1 cellular context compared by ENCODE assay signal in the genomic region with DNA sequence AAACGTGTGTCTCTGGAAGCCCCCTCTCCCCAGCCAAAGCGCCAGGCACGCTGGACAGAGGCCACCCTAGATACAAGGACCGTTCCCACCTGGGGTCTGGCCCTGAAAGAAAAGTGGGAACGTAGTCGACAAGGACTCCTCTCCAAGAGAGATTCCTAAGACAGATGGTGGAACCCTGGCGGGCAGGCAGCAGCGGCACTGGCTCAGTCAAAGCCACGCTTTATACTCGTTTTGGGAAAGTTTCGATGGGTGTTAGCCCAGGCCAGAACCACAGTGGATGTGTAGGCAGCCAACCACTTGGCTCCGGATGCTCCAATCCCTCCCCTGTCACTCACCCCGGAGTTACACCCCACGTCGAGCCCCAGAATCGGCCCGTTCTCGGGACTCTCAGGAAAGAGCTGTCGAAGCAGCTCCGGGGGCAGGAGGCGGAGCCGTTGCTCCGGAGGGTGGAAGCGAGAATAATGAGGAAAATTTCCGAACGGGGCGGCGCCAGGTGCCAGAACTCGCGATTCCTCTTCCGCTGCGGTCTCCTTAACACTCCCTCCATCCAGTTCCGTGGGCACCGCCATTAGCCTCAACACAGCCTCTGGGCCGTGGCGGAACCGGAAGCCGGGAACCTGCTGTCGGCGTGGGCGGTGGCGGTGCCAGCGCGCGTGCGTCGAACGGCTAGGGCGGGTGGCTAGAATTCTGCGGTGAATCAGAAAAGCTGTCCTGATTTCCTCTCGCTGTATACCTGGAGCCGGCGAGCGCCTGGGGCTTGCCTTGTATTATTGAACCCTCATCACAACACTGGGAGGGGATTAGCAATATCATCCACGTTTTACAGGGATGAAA.
A peak's percentile ranks its signal among the peaks of the same experiment; 100 is the strongest.
TF ChIP-seq lines count a peak whose summit lies in the region.

BCDIN3D (minus strand) TSS at position 588 of the 834 bp plus-strand sequence; CDS start at position 569, 19 bp downstream.

TF ChIP-seq in HepG2, 621 proteins besides CTCF, POLR2A, EP300 and RAD21 (continued from another document and continues in another):
- peak; percentile 58; the same call in 1 of the 2 replicates for TF ChIP-seq MXD3 (CRISPR knock-in tag; IDR thresholded peaks at IDR 0.05)
- TF ChIP-seq ZZZ3 (CRISPR knock-in tag; IDR thresholded peaks at IDR 0.05; ENCODE audit: borderline replicate concordance): no peak
- TF ChIP-seq MLXIP (CRISPR knock-in tag; IDR thresholded peaks at IDR 0.05; ENCODE audit: borderline replicate concordance): no peak
- peak; percentile 30; the same call in 1 of the 2 replicates for TF ChIP-seq ZNF530 (CRISPR knock-in tag; IDR thresholded peaks at IDR 0.05; ENCODE audit: low read depth)
- no peak for TF ChIP-seq MAFG (CRISPR knock-in tag; IDR thresholded peaks at IDR 0.05)
- TF ChIP-seq RXRB (CRISPR knock-in tag; IDR thresholded peaks at IDR 0.05; ENCODE audit: borderline replicate concordance): no peak
- no peak for TF ChIP-seq ZNF354B (CRISPR knock-in tag; IDR thresholded peaks at IDR 0.05)
- TF ChIP-seq ZNF263 (CRISPR knock-in tag; IDR thresholded peaks at IDR 0.05): peak; percentile 19; the same call in 1 of the 2 replicates
- TF ChIP-seq ZBTB39 (CRISPR knock-in tag; IDR thresholded peaks at IDR 0.05): no peak
- TF ChIP-seq ZNF788 (CRISPR knock-in tag; IDR thresholded peaks at IDR 0.05; ENCODE audit: borderline replicate concordance): no peak; the same call in 1 of the 2 replicates
- TF ChIP-seq ZNF207 (IDR thresholded peaks at IDR 0.05; ENCODE audit: borderline replicate concordance): no peak
- TF ChIP-seq THAP11 (CRISPR knock-in tag; IDR thresholded peaks at IDR 0.05): peak; percentile 83
- TF ChIP-seq CCAR2 (optimal IDR thresholded peaks at IDR 0.05; ENCODE audit: low read depth, low read length): no peak
- TF ChIP-seq POLR2AphosphoS2 (IDR thresholded peaks at IDR 0.05; ENCODE audit: low read depth, low read length): no peak
- peak; percentile 95 for TF ChIP-seq YY1 (IDR thresholded peaks at IDR 0.05; ENCODE audit: insufficient read depth, insufficient replicate concordance, low read depth, low read length)
- TF ChIP-seq THAP9 (CRISPR knock-in tag; IDR thresholded peaks at IDR 0.05; ENCODE audit: borderline replicate concordance): peak; percentile 97; the same call in 1 of the 2 replicates
- TF ChIP-seq HDAC6 (IDR thresholded peaks at IDR 0.05; ENCODE audit: low read depth, low read length): no peak
- 0 out of 2 replicates have a peak, but pooled peaks have one; percentile 81 for TF ChIP-seq ZMAT5 (CRISPR knock-in tag; IDR thresholded peaks at IDR 0.05; ENCODE audit: borderline replicate concordance, low read depth)
- peak; percentile 83 for TF ChIP-seq GATAD1 (CRISPR knock-in tag; IDR thresholded peaks at IDR 0.05)
- peak; percentile 53 for TF ChIP-seq PATZ1 (CRISPR knock-in tag; IDR thresholded peaks at IDR 0.05)
- peak; percentile 92 for TF ChIP-seq ZNF605 (CRISPR knock-in tag; IDR thresholded peaks at IDR 0.05)
- TF ChIP-seq ZKSCAN5 (CRISPR knock-in tag; IDR thresholded peaks at IDR 0.05): no peak
- TF ChIP-seq IRX3 (CRISPR knock-in tag; IDR thresholded peaks at IDR 0.05; ENCODE audit: borderline replicate concordance, low read depth): no peak
- peak; percentile 43 for TF ChIP-seq SMAD3 (CRISPR knock-in tag; IDR thresholded peaks at IDR 0.05)
- TF ChIP-seq ZNF232 (CRISPR knock-in tag; IDR thresholded peaks at IDR 0.05; ENCODE audit: borderline replicate concordance): peak; percentile 84; the same call in 1 of the 2 replicates
- 0 out of 2 replicates have a peak, but pooled peaks have one; percentile 35 for TF ChIP-seq ZNF432 (CRISPR knock-in tag; IDR thresholded peaks at IDR 0.05; ENCODE audit: borderline replicate concordance)
- no peak for TF ChIP-seq ARNT (IDR thresholded peaks at IDR 0.05)
- peak; percentile 82; the same call in 1 of the 2 replicates for TF ChIP-seq ZNF503 (CRISPR knock-in tag; IDR thresholded peaks at IDR 0.05)
- TF ChIP-seq, protein P1, sequence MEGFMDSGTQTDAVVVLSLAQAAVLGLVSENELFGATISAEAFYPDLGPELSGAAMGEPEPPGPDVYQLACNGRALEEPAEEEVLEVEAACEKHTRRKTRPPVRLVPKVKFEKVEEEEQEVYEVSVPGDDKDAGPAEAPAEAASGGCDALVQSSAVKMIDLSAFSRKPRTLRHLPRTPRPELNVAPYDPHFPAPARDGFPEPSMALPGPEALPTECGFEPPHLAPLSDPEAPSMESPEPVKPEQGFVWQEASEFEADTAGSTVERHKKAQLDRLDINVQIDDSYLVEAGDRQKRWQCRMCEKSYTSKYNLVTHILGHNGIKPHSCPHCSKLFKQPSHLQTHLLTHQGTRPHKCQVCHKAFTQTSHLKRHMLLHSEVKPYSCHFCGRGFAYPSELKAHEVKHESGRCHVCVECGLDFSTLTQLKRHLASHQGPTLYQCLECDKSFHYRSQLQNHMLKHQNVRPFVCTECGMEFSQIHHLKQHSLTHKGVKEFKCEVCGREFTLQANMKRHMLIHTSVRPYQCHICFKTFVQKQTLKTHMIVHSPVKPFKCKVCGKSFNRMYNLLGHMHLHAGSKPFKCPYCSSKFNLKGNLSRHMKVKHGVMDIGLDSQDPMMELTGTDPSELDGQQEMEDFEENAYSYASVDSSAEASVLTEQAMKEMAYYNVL (CRISPR knock-in tag; IDR thresholded peaks at IDR 0.05; ENCODE audit: borderline replicate concordance): no peak
- no peak for TF ChIP-seq MAFF (IDR thresholded peaks at IDR 0.05; ENCODE audit: low read depth, low read length)
- TF ChIP-seq ARID2 (CRISPR knock-in tag; IDR thresholded peaks at IDR 0.05; ENCODE audit: borderline replicate concordance): no peak
- TF ChIP-seq, protein P2, sequence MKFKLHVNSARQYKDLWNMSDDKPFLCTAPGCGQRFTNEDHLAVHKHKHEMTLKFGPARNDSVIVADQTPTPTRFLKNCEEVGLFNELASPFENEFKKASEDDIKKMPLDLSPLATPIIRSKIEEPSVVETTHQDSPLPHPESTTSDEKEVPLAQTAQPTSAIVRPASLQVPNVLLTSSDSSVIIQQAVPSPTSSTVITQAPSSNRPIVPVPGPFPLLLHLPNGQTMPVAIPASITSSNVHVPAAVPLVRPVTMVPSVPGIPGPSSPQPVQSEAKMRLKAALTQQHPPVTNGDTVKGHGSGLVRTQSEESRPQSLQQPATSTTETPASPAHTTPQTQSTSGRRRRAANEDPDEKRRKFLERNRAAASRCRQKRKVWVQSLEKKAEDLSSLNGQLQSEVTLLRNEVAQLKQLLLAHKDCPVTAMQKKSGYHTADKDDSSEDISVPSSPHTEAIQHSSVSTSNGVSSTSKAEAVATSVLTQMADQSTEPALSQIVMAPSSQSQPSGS (CRISPR knock-in tag; IDR thresholded peaks at IDR 0.05): no peak
- TF ChIP-seq, protein P3, sequence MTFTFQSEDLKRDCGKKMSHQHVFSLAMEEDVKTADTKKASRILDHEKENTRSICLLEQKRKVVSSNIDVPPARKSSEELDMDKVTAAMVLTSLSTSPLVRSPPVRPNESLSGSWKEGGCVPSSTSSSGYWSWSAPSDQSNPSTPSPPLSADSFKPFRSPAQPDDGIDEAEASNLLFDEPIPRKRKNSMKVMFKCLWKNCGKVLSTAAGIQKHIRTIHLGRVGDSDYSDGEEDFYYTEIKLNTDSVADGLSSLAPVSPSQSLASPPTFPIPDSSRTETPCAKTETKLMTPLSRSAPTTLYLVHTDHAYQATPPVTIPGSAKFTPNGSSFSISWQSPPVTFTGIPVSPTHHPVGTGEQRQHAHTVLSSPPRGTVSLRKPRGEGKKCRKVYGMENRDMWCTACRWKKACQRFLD (CRISPR knock-in tag; IDR thresholded peaks at IDR 0.05; ENCODE audit: borderline replicate concordance): 0 out of 2 replicates have a peak, but pooled peaks have one; percentile 78
- no peak for TF ChIP-seq KLF13 (CRISPR knock-in tag; IDR thresholded peaks at IDR 0.05)
- 0 out of 2 replicates have a peak, but pooled peaks have one; percentile 32 for TF ChIP-seq KLF9 (CRISPR knock-in tag; IDR thresholded peaks at IDR 0.05; ENCODE audit: low read depth)
- TF ChIP-seq SALL1 (CRISPR knock-in tag; IDR thresholded peaks at IDR 0.05): peak; percentile 76
- peak; percentile 89 for TF ChIP-seq MAX (IDR thresholded peaks at IDR 0.05)
- TF ChIP-seq SCMH1 (CRISPR knock-in tag; IDR thresholded peaks at IDR 0.05; ENCODE audit: borderline replicate concordance): no peak
